In genomic region chr16:8571061-8571596, GRCh38 we compare ENCODE assay signal across 11 cellular contexts. TPM values are rescaled to one million over a fixed set of nuclear protein-coding genes. Genes with fewer than 3 reads are reported as not detected.
DNase-seq lines count a peak whose midpoint lies in the region; FAIRE-seq and TF ChIP-seq lines count a peak whose summit lies in the region.
"Had no signal": no experiment of that assay in that cellular context is flagged by ENCODE, and none has a peak within 500 bp of the region (broad histone marks: within the 10 kb centered on the region; RNA-seq: fewer than 3 reads in every experiment).

No MANE protein-coding gene starts in this region.

- H3K9me3 ChIP-seq in HEK293 (ENCODE audit: control insufficient read depth, insufficient read depth, low read depth, low read length) (no peaks in the 10 kb centered on the region), adipocyte (ENCODE audit: control insufficient read depth, low read length) (no peaks in the 10 kb centered on the region), keratinocyte (ENCODE audit: control insufficient read depth, low read depth, low read length) (no peaks in the 10 kb centered on the region), ascending aorta (no peaks in the 10 kb centered on the region), tibial artery (no peaks in the 10 kb centered on the region)

- H3K27ac ChIP-seq in HEK293 (ENCODE audit: extremely low read depth, low read depth, low read length): no peak overlapping the region
- no peak overlapping the region for H3K27ac ChIP-seq in keratinocyte (ENCODE audit: control insufficient read depth, insufficient read depth, low read length)
- no peak overlapping the region for H3K27ac ChIP-seq in ascending aorta
- no peak overlapping the region for H3K27ac ChIP-seq in tibial artery

- H3K4me1 ChIP-seq in HEK293 (ENCODE audit: control insufficient read depth, insufficient read depth, low read length) (no peaks in the 10 kb centered on the region), adipocyte (ENCODE audit: control insufficient read depth, insufficient read depth, low read length) (peaks cover 4% of the 10 kb centered on the region), keratinocyte (ENCODE audit: control insufficient read depth, extremely low read depth, insufficient read depth, low read length) (peaks cover 4% of the 10 kb centered on the region), ascending aorta (peaks cover 0 to 11% of the 10 kb centered on the region in 2 donors), tibial artery (peaks cover 0 to 21% (median 7%) of the 10 kb centered on the region in 4 donors)

- peaks cover 38% of the 10 kb centered on the region for H3K27me3 ChIP-seq in adipocyte (replicated peaks; ENCODE audit: control insufficient read depth, insufficient read depth, low read length)
- peaks cover 5% of the 10 kb centered on the region for H3K27me3 ChIP-seq in keratinocyte (ENCODE audit: control insufficient read depth, extremely low read depth, insufficient read depth, low read length)
- H3K27me3 ChIP-seq in ascending aorta: no peaks in the 10 kb centered on the region
- H3K27me3 ChIP-seq in tibial artery: peaks cover 0 to 51% of the 10 kb centered on the region in 2 donors

- dilution Hi-C loops in keratinocyte (cut with MboI; ENCODE audit: extremely low pct_ligation_motif_present, low sequenced_read_pairs): no loop called here

- CTCF ChIA-PET in AG04449 (lab: Yijun Ruan, JAX) (interaction anchor here (1.4 to 5.5 kb wide), 8 partner anchors 11 to 228 kb away, joined by 3 to 114 read pairs (median 14); partner anchors contain the start of gene METTL22), HEK293 (lab: Yijun Ruan, JAX) (interaction anchor here (0.7 to 1.8 kb wide), 2 partner anchors 30 to 220 kb away, joined by 3 to 7 read pairs; no protein-coding TSS in a partner anchor)

- POLR2A ChIA-PET in AG04449 (lab: Yijun Ruan, JAX): no interaction called here
- POLR2A ChIA-PET in HEK293 (lab: Yijun Ruan, JAX): no interaction called here

- H3K9ac ChIP-seq in adipocyte (ENCODE audit: low read length) (no peak overlapping the region), keratinocyte (ENCODE audit: control insufficient read depth, extremely low read depth, insufficient read depth, low read length) (no peak overlapping the region)

- peak overlapping the region; percentile 25 for H3K4me2 ChIP-seq in keratinocyte (ENCODE audit: control insufficient read depth, extremely low read depth, insufficient read depth, low read depth, low read length)

- H3K4me3 ChIP-seq in AG04449 (ENCODE audit: low read depth, low read length): no peak overlapping the region
- H3K4me3 ChIP-seq in HEK293 (ENCODE audit: low read depth, low read length): no peak overlapping the region
- H3K4me3 ChIP-seq in adipocyte (ENCODE audit: low read length): no peak overlapping the region
- no peak overlapping the region for H3K4me3 ChIP-seq in keratinocyte (ENCODE audit: control insufficient read depth in 2 of 3, extremely low read depth in 1 of 3, insufficient read depth in 2 of 3, low read depth in 1 of 3, low read length in 3 of 3)
- H3K4me3 ChIP-seq in ascending aorta: no peak overlapping the region
- no peak overlapping the region for H3K4me3 ChIP-seq in tibial artery

- DNase-seq in AG04449 (ENCODE audit: low read depth, low spot score) (peak; percentile 23), adipocyte (ENCODE audit: low read depth) (peak; percentile 48), keratinocyte (ENCODE audit: low read depth, low spot score) (no peak), ascending aorta (ENCODE audit: low spot score in 2 of 2) (no peak), tibial artery (no peak), NCI-H2196 (lab: John Stamatoyannopoulos, UW; ENCODE audit: unreplicated experiment) (no peak)
- DNase-seq in activated CD8-positive, alpha-beta memory T cell treated with anti-CD3 and anti-CD28 coated beads, Interleukin-2, amount 50 U/mL, for 4 hours: no peak
- DNase-seq: activated CD4-positive, alpha-beta T cell treated with anti-CD3 and anti-CD28 coated beads, Interleukin-2, amount 10 ng/mL, durations not matched to agents 7 days and 5 days had no signal

- no peak for FAIRE-seq in keratinocyte (lab: Jason Lieb, UNC)

- peak overlapping the region; percentile 48 for H2AFZ ChIP-seq in keratinocyte (ENCODE audit: control insufficient read depth, low read length)

- intact Hi-C loops in ascending aorta (cut with DNase I) (loop anchor here (1.0 kb wide), 1 partner anchor 49 kb away; no protein-coding TSS in a partner anchor), tibial artery (cut with DNase I; ENCODE audit: low total_unique reads) (no loop called here)

- no peaks in the 10 kb centered on the region for H4K20me1 ChIP-seq in keratinocyte (ENCODE audit: control insufficient read depth, extremely low read depth, insufficient read depth, low read length)

- H3K36me3 ChIP-seq in HEK293 (ENCODE audit: control insufficient read depth in 2 of 2, insufficient read depth in 1 of 2, low read length in 2 of 2): no peaks in the 10 kb centered on the region
- no peaks in the 10 kb centered on the region for H3K36me3 ChIP-seq in adipocyte (ENCODE audit: control insufficient read depth, insufficient read depth, low read length, severe bottlenecking)
- H3K36me3 ChIP-seq in keratinocyte (ENCODE audit: control insufficient read depth in 2 of 2, extremely low read depth in 1 of 2, insufficient read depth in 2 of 2, low read length in 2 of 2): no peaks in the 10 kb centered on the region
- no peaks in the 10 kb centered on the region for H3K36me3 ChIP-seq in ascending aorta
- no peaks in the 10 kb centered on the region for H3K36me3 ChIP-seq in tibial artery

- no peaks in the 10 kb centered on the region for H3K79me2 ChIP-seq in keratinocyte (ENCODE audit: control insufficient read depth, insufficient read depth, low read length)

- no peak for TF ChIP-seq CTCF in AG04449 (IDR thresholded peaks at IDR 0.05; ENCODE audit: insufficient read depth, low read length, missing control alignments)
- no peak for TF ChIP-seq CTCF in HEK293 (tag by site-specific recombination; IDR thresholded peaks at IDR 0.05)
- no peak for TF ChIP-seq CTCF in keratinocyte (optimal IDR thresholded peaks at IDR 0.05 in 1 of 3, IDR thresholded peaks at IDR 0.05 in 1 of 3, conservative IDR thresholded peaks at IDR 0.05 in 1 of 3; ENCODE audit: extremely low read depth in 1 of 3, insufficient read depth in 2 of 3, low read length in 3 of 3)
- no peak for TF ChIP-seq CTCF in ascending aorta (IDR thresholded peaks at IDR 0.05)
- no peak for TF ChIP-seq CTCF in tibial artery (IDR thresholded peaks at IDR 0.05)

- H3K9me1 ChIP-seq in keratinocyte (ENCODE audit: control insufficient read depth, extremely low read depth, insufficient read depth, low read length): no peaks in the 10 kb centered on the region

TF ChIP-seq in HEK293, 187 proteins besides CTCF, POLR2A, EP300 and RAD21:
- TF ChIP-seq SCRT2 (tag by site-specific recombination; IDR thresholded peaks at IDR 0.05): 0 out of 2 replicates have a peak, but pooled peaks have one; percentile 28
- TF ChIP-seq ZNF335 (tag by site-specific recombination; conservative IDR thresholded peaks at IDR 0.05): peak; percentile 30; the same call in 1 of the 2 replicates
- TF ChIP-seq ZNF548 (tag by site-specific recombination; IDR thresholded peaks at IDR 0.05): no peak

RNA-seq across cellular contexts. Expression of gene TMEM114, which starts 19.2 kb away (rescaled TPM):
- polyA plus RNA-seq in keratinocyte: not detected in 3 replicates
- not detected for polyA plus RNA-seq in keratinocyte (2011; ENCODE audit: low read depth)
- not detected in 2 replicates for polyA plus RNA-seq in keratinocyte (2011; cell fraction: cytosol; rRNA removed)
- polyA plus RNA-seq in keratinocyte (2011; cell fraction: nucleus; rRNA removed): not detected in 2 replicates
- polyA plus RNA-seq in keratinocyte (2012; ENCODE audit: low replicate concordance): not detected in 2 replicates
- polyA minus RNA-seq in keratinocyte: not detected in 3 replicates
- not detected for polyA minus RNA-seq in keratinocyte (2011; cell fraction: cytosol; rRNA and poly(A)+ RNA removed)
- polyA minus RNA-seq in keratinocyte (2011; cell fraction: nucleus; rRNA and poly(A)+ RNA removed): not detected in 2 replicates
- total RNA-seq in ascending aorta: not detected
- total RNA-seq: activated CD4-positive, alpha-beta T cell treated with anti-CD3 and anti-CD28 coated beads, Interleukin-2, amount 10 ng/mL, durations not matched to agents 7 days and 5 days; dermis microvascular lymphatic vessel endothelial cell; NCI-H460 had no signal

RNA-seq across cellular contexts. Expression of gene METTL22, which starts 50.4 kb away (rescaled TPM):
- 21.9 to 33.1 TPM (median 31.1 TPM) in 3 replicates for polyA plus RNA-seq in keratinocyte
- 10.5 TPM for polyA plus RNA-seq in keratinocyte (2011; ENCODE audit: low read depth)
- polyA plus RNA-seq in keratinocyte (2011; cell fraction: cytosol; rRNA removed): 18.5 and 27.3 TPM in 2 replicates
- 58.8 and 67.5 TPM in 2 replicates for polyA plus RNA-seq in keratinocyte (2011; cell fraction: nucleus; rRNA removed)
- 13.2 and 18.5 TPM in 2 replicates for polyA plus RNA-seq in keratinocyte (2012; ENCODE audit: low replicate concordance)
- polyA minus RNA-seq in keratinocyte: 39.2 to 82.0 TPM (median 43.8 TPM) in 3 replicates
- polyA minus RNA-seq in keratinocyte (2011; cell fraction: cytosol; rRNA and poly(A)+ RNA removed): 49.3 TPM
- 25.0 and 25.1 TPM in 2 replicates for polyA minus RNA-seq in keratinocyte (2011; cell fraction: nucleus; rRNA and poly(A)+ RNA removed)
- total RNA-seq in ascending aorta: 31.7 TPM

Comparison
In these comparisons a context has a peak if more than half of its experiments do, and no peak if none do; other contexts are left out.
1. DNase-seq: peak in AG04449 (single experiment) and adipocyte (single experiment); none in keratinocyte (single experiment), ascending aorta (0 of 2), activated CD8-positive, alpha-beta memory T cell treated with anti-CD3 and anti-CD28 coated beads, Interleukin-2, amount 50 U/mL, for 4 hours (single experiment), tibial artery (0 of 2) and NCI-H2196 (single experiment).